In the genomic region with DNA sequence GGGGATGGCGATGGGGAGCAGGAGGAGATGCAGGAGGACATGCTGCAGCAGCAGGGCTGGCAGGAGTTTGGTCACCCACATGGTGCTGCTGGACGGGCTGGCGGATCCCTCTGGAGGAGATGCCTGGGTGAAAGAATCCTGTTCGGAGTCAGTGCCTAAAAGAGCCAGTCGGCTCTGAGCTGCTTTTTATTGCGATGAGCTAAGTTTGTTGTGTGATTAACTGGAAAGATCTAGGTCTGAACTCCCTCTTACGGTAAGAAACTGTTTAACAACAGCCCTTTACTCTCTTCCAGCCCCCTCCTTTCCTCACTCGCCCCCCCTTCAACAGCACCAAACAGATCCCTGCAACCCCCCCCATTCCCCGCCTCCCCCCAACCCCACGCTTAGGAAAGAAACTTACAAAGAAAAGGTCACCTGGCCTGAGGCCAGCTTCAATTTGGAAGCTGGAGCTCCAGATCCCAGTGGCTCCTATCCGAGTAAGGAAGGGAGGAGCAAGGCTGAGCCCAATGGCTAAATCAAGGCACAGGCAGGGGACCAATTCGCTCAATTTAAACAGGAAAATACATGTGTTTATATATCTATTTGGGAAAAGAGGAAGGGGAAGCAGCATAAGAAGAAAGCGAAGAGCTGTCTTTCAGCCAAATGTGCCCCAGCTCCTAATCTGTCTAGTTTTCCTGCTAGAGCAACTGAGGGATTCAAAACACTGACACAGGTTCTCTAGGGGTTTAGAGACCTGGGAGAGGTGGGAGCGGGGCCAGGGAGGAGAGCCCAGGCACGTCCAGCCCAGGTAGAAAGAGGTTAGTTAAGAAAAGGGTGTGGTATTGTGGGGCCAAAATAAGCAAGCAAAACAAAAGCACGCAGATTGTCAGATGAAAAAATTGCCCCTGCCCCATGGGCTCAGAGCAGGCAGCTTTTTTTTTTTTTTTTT, we compare ENCODE assay signal across 8 cellular contexts. TPM values are rescaled to one million over a fixed set of nuclear protein-coding genes. Genes with fewer than 3 reads are reported as not detected.
DNase-seq lines count a peak whose midpoint lies in the region; ATAC-seq and TF ChIP-seq lines count a peak whose summit lies in the region.

A gene (minus strand): TSS at position 157 of the 928 bp plus-strand sequence. CDS start 76 bp downstream, at position 81.

- peak within 1 kb of the TSS; percentile 35 for H3K4me3 Mint-ChIP-seq in stimulated activated naive CD8-positive, alpha-beta T cell treated with anti-CD3 and anti-CD28 coated beads, Interleukin-15, Interleukin-2, amounts not matched to agents 100 ng/mL and 50 ng/mL, for 24 hours
- H3K4me3 Mint-ChIP-seq in chondrocyte (ENCODE audit: unreplicated experiment), result peak within 1 kb of the TSS; percentile 26
- H3K4me3 Mint-ChIP-seq in type B pancreatic cell, result peak within 1 kb of the TSS; percentile 68

- peaks cover 8% of the 10 kb centered on the region for H3K4me1 ChIP-seq in lower lobe of right lung

- no peak within 1 kb of the TSS for H3K27ac Mint-ChIP-seq in stimulated activated naive CD8-positive, alpha-beta T cell treated with anti-CD3 and anti-CD28 coated beads, Interleukin-15, Interleukin-2, amounts not matched to agents 100 ng/mL and 50 ng/mL, for 24 hours
- H3K27ac Mint-ChIP-seq in chondrocyte (ENCODE audit: unreplicated experiment) (peak within 1 kb of the TSS; percentile 32), type B pancreatic cell (peak within 1 kb of the TSS; percentile 24)

- no peak for DNase-seq in stimulated activated naive CD8-positive, alpha-beta T cell treated with anti-CD3 and anti-CD28 coated beads, Interleukin-15, Interleukin-2, amounts not matched to agents 100 U/mL and 50 U/mL, for 24 hours
- peak; percentile 65 for DNase-seq in chondrocyte (ENCODE audit: low spot score)
- DNase-seq in lower lobe of right lung, result peak; percentile 47
- no peak for DNase-seq in type B pancreatic cell (ENCODE audit: extremely low spot score, unreplicated experiment)
- no peak for DNase-seq in D341Med (ENCODE audit: low spot score)

- H3K36me3 ChIP-seq in lower lobe of right lung, result no peaks in the 10 kb centered on the region

- no peaks in the 10 kb centered on the region for H3K27me3 Mint-ChIP-seq in stimulated activated naive CD8-positive, alpha-beta T cell treated with anti-CD3 and anti-CD28 coated beads, Interleukin-15, Interleukin-2, amounts not matched to agents 100 ng/mL and 50 ng/mL, for 24 hours
- H3K27me3 Mint-ChIP-seq in chondrocyte (ENCODE audit: low read depth) (no peaks in the 10 kb centered on the region), type B pancreatic cell (peaks cover 27% of the 10 kb centered on the region)

- no peaks in the 10 kb centered on the region for H3K9me3 Mint-ChIP-seq in stimulated activated naive CD8-positive, alpha-beta T cell treated with anti-CD3 and anti-CD28 coated beads, Interleukin-15, Interleukin-2, amounts not matched to agents 100 ng/mL and 50 ng/mL, for 24 hours
- H3K9me3 Mint-ChIP-seq in chondrocyte (ENCODE audit: low read depth) (no peaks in the 10 kb centered on the region), type B pancreatic cell (no peaks in the 10 kb centered on the region)

- no peaks in the 10 kb centered on the region for H3K4me1 Mint-ChIP-seq in stimulated activated naive CD8-positive, alpha-beta T cell treated with anti-CD3 and anti-CD28 coated beads, Interleukin-15, Interleukin-2, amounts not matched to agents 100 ng/mL and 50 ng/mL, for 24 hours (ENCODE audit: low read depth)
- H3K4me1 Mint-ChIP-seq in chondrocyte (ENCODE audit: low read depth) (peaks cover 56% of the 10 kb centered on the region), type B pancreatic cell (ENCODE audit: unreplicated experiment) (peaks cover 15% of the 10 kb centered on the region)

- H3K9me3 ChIP-seq in lower lobe of right lung, result no peaks in the 10 kb centered on the region

- peak within 1 kb of the TSS; percentile 61 for H3K27ac ChIP-seq in lower lobe of right lung

- intact Hi-C loops in lower lobe of right lung (cut with DNase I), result no loop called here

- H3K4me3 ChIP-seq in lower lobe of right lung, result peak within 1 kb of the TSS; percentile 52

- TF ChIP-seq CTCF in chondrocyte (IDR thresholded peaks at IDR 0.05), result peak; percentile 45
- TF ChIP-seq CTCF in lower lobe of right lung (IDR thresholded peaks at IDR 0.05), result no peak
- TF ChIP-seq CTCF in type B pancreatic cell (conservative IDR thresholded peaks at IDR 0.05), result no peak

- H3K36me3 Mint-ChIP-seq in stimulated activated naive CD8-positive, alpha-beta T cell treated with anti-CD3 and anti-CD28 coated beads, Interleukin-15, Interleukin-2, amounts not matched to agents 100 ng/mL and 50 ng/mL, for 24 hours (ENCODE audit: low read depth), result no peaks in the 10 kb centered on the region
- H3K36me3 Mint-ChIP-seq in chondrocyte (ENCODE audit: low read depth), result peaks cover 6% of the 10 kb centered on the region
- no peaks in the 10 kb centered on the region for H3K36me3 Mint-ChIP-seq in type B pancreatic cell

- ATAC-seq in stimulated activated naive CD8-positive, alpha-beta T cell treated with anti-CD3 and anti-CD28 coated beads, Interleukin-15, Interleukin-2, amounts not matched to agents 100 U/mL and 50 U/mL, for 24 hours, result no peak
- ATAC-seq in lower lobe of right lung (peak; percentile 67 to 71), GM21619 (IDR thresholded peaks at IDR 0.05; ENCODE audit: unreplicated experiment) (no peak), HG02623 (IDR thresholded peaks at IDR 0.05; ENCODE audit: unreplicated experiment) (no peak)

- H3K27me3 ChIP-seq in lower lobe of right lung (ENCODE audit: low read depth), result no peaks in the 10 kb centered on the region

RNA-seq across cellular contexts. Expression of the gene that starts here (rescaled TPM):
- total RNA-seq in chondrocyte (3.4 to 20.6 TPM (median 3.7 TPM) in 3 replicates), lower lobe of right lung (17.2 TPM), type B pancreatic cell (ENCODE audit: low replicate concordance) (0.98 and 4.9 TPM in 2 replicates)

Comparison
In these comparisons a context has a peak if more than half of its experiments do, and no peak if none do; other contexts are left out.
1. ATAC-seq: peak in lower lobe of right lung (2 of 2); none in stimulated activated naive CD8-positive, alpha-beta T cell treated with anti-CD3 and anti-CD28 coated beads, Interleukin-15, Interleukin-2, amounts not matched to agents 100 U/mL and 50 U/mL, for 24 hours (single experiment), GM21619 (single experiment) and HG02623 (single experiment).
2. DNase-seq: peak in chondrocyte (single experiment) and lower lobe of right lung (single experiment); none in stimulated activated naive CD8-positive, alpha-beta T cell treated with anti-CD3 and anti-CD28 coated beads, Interleukin-15, Interleukin-2, amounts not matched to agents 100 U/mL and 50 U/mL, for 24 hours (single experiment), type B pancreatic cell (single experiment) and D341Med (single experiment).
3. Peak in every context shown above with its lines, with median percentiles within 50 percentile points of each other: H3K4me3 Mint-ChIP-seq.